ENCODE assay signal across 18 cellular contexts in genomic region chr15:74727727-74728126, GRCh38. TPM values are rescaled to one million over a fixed set of nuclear protein-coding genes. Genes with fewer than 3 reads are reported as not detected.
A peak's percentile ranks its signal among the peaks of the same experiment; 100 is the strongest.
DNase-seq lines count a peak whose midpoint lies in the region; ATAC-seq, FAIRE-seq and TF ChIP-seq lines count a peak whose summit lies in the region.
"Had no signal": no experiment of that assay in that cellular context is flagged by ENCODE, and none has a peak within 500 bp of the region (broad histone marks: within the 10 kb centered on the region; RNA-seq: fewer than 3 reads in every experiment).

No MANE protein-coding gene starts in this region.

- no peak overlapping the region for H3K27ac Mint-ChIP-seq in activated naive CD8-positive, alpha-beta T cell
- H3K27ac Mint-ChIP-seq in activated naive CD8-positive, alpha-beta T cell treated with anti-CD3 and anti-CD28 coated beads for 36 hours, result no peak overlapping the region
- no peak overlapping the region for H3K27ac Mint-ChIP-seq in endodermal cell

- no peak for TF ChIP-seq POLR2A in suprapubic skin (IDR thresholded peaks at IDR 0.05)

- no peak for TF ChIP-seq CTCF in left ventricle myocardium inferior (IDR thresholded peaks at IDR 0.05; ENCODE audit: borderline replicate concordance)
- TF ChIP-seq CTCF in suprapubic skin (IDR thresholded peaks at IDR 0.05), result no peak
- TF ChIP-seq CTCF in pancreas (IDR thresholded peaks at IDR 0.05), result no peak
- no peak for TF ChIP-seq CTCF in endodermal cell (conservative IDR thresholded peaks at IDR 0.05)

- H3K9me3 ChIP-seq in left ventricle myocardium inferior (replicated peaks) (no peaks in the 10 kb centered on the region), suprapubic skin (no peaks in the 10 kb centered on the region), pancreas (no peaks in the 10 kb centered on the region), endodermal cell (ENCODE audit: control insufficient read depth, low read length) (no peaks in the 10 kb centered on the region)
- H3K9me3 ChIP-seq: HAP-1, lower lobe of right lung, uterus had no signal

- H3K4me1 ChIP-seq in left ventricle myocardium inferior (peaks cover 35% of the 10 kb centered on the region), suprapubic skin (peaks cover 23% of the 10 kb centered on the region), pancreas (peaks cover 0 to 5% (median 0%) of the 10 kb centered on the region in 3 donors), endodermal cell (ENCODE audit: control insufficient read depth, insufficient read depth, low read length) (no peaks in the 10 kb centered on the region)
- H3K4me1 ChIP-seq: HAP-1 had no signal

- intact Hi-C loops in left ventricle myocardium inferior (cut with micrococcal nuclease) (no loop called here), pancreas (cut with DNase I) (no loop called here)

- no peak for TF ChIP-seq EP300 in suprapubic skin (IDR thresholded peaks at IDR 0.05)

- 64% methylated on average over 7 of the region's 7 CpGs for WGBS in suprapubic skin
- 59 to 62% methylated on average over 7 of the region's 7 CpGs for WGBS in pancreas, 2 donors
- 90 to 94% methylated on average over 6 to 7 of the region's 7 CpGs for WGBS in endodermal cell (ENCODE audit: insufficient coverage in 1 of 2, insufficient read length in 1 of 2), 2 experiments

- no peak for DNase-seq in activated naive CD8-positive, alpha-beta T cell treated with anti-CD3 and anti-CD28 coated beads for 36 hours
- peak; percentile 42 for DNase-seq in NCI-H345 treated with DMSO at 0.1 percent for 48 hours (lab: John Stamatoyannopoulos, UW; ENCODE audit: unreplicated experiment)
- peak; percentile 46 for DNase-seq in left ventricle myocardium inferior
- peak; percentile 34 to 35 for DNase-seq in suprapubic skin (ENCODE audit: low spot score in 2 of 2)
- no peak for DNase-seq in EL
- no peak for DNase-seq in pancreas
- no peak for DNase-seq in endodermal cell
- DNase-seq: caudate nucleus; DND-41; IMR-90; lower lobe of right lung; NCI-H1092; small intestine; stimulated activated naive CD4-positive, alpha-beta T cell; uterus had no signal

- H3K36me3 Mint-ChIP-seq in activated naive CD8-positive, alpha-beta T cell, result no peaks in the 10 kb centered on the region
- H3K36me3 Mint-ChIP-seq in activated naive CD8-positive, alpha-beta T cell treated with anti-CD3 and anti-CD28 coated beads for 36 hours, result peaks cover 5% of the 10 kb centered on the region
- H3K36me3 Mint-ChIP-seq in endodermal cell (ENCODE audit: low read depth), result no peaks in the 10 kb centered on the region

- peaks cover 13% of the 10 kb centered on the region for H3K27me3 Mint-ChIP-seq in activated naive CD8-positive, alpha-beta T cell
- H3K27me3 Mint-ChIP-seq in activated naive CD8-positive, alpha-beta T cell treated with anti-CD3 and anti-CD28 coated beads for 36 hours, result peaks cover 25% of the 10 kb centered on the region
- peaks cover 76% of the 10 kb centered on the region for H3K27me3 Mint-ChIP-seq in endodermal cell (ENCODE audit: insufficient read depth)

- H3K9me3 Mint-ChIP-seq in activated naive CD8-positive, alpha-beta T cell (ENCODE audit: low read depth), result no peaks in the 10 kb centered on the region
- no peaks in the 10 kb centered on the region for H3K9me3 Mint-ChIP-seq in activated naive CD8-positive, alpha-beta T cell treated with anti-CD3 and anti-CD28 coated beads for 36 hours
- H3K9me3 Mint-ChIP-seq in endodermal cell, result peaks cover 16% of the 10 kb centered on the region

- H3K27me3 ChIP-seq in left ventricle myocardium inferior (ENCODE audit: low read depth) (no peaks in the 10 kb centered on the region), suprapubic skin (peaks cover 62% of the 10 kb centered on the region), pancreas (no peaks in the 10 kb centered on the region), endodermal cell (ENCODE audit: control insufficient read depth, insufficient read depth, low read length, poor library complexity, severe bottlenecking) (peaks cover 43% of the 10 kb centered on the region)

- peak overlapping the region; percentile 3 for H3K4me3 ChIP-seq in left ventricle myocardium inferior
- H3K4me3 ChIP-seq in suprapubic skin, result no peak overlapping the region
- H3K4me3 ChIP-seq in pancreas, result no peak overlapping the region
- no peak overlapping the region for H3K4me3 ChIP-seq in endodermal cell (ENCODE audit: low read length)
- H3K4me3 ChIP-seq: HAP-1, lower lobe of right lung, uterus had no signal

- peaks cover 12% of the 10 kb centered on the region for H3K4me1 Mint-ChIP-seq in activated naive CD8-positive, alpha-beta T cell (ENCODE audit: low read depth)
- H3K4me1 Mint-ChIP-seq in activated naive CD8-positive, alpha-beta T cell treated with anti-CD3 and anti-CD28 coated beads for 36 hours, result peaks cover 13% of the 10 kb centered on the region
- H3K4me1 Mint-ChIP-seq in endodermal cell, result no peaks in the 10 kb centered on the region

- H3K4me3 Mint-ChIP-seq in activated naive CD8-positive, alpha-beta T cell, result peak overlapping the region; percentile 46
- H3K4me3 Mint-ChIP-seq in activated naive CD8-positive, alpha-beta T cell treated with anti-CD3 and anti-CD28 coated beads for 36 hours, result no peak overlapping the region
- no peak overlapping the region for H3K4me3 Mint-ChIP-seq in endodermal cell

- H3K36me3 ChIP-seq in left ventricle myocardium inferior (no peaks in the 10 kb centered on the region), suprapubic skin (no peaks in the 10 kb centered on the region), pancreas (no peaks in the 10 kb centered on the region), endodermal cell (ENCODE audit: control insufficient read depth, insufficient read depth, low read length) (no peaks in the 10 kb centered on the region)
- H3K36me3 ChIP-seq: HAP-1, lower lobe of right lung, uterus had no signal

- ATAC-seq in pancreas, result no peak
- ATAC-seq: lower lobe of right lung had no signal

- no peak for FAIRE-seq in pancreas (lab: Jason Lieb, UNC)
- FAIRE-seq: small intestine had no signal

- H3K9ac ChIP-seq in endodermal cell (ENCODE audit: extremely low read depth, low read length, poor library complexity, severe bottlenecking), result no peak overlapping the region

- H3K27ac ChIP-seq in left ventricle myocardium inferior (replicated peaks) (peak overlapping the region; percentile 67), suprapubic skin (no peak overlapping the region), pancreas (no peak overlapping the region), endodermal cell (ENCODE audit: low read depth, low read length) (no peak overlapping the region)
- H3K27ac ChIP-seq: lower lobe of right lung, uterus had no signal

RNA-seq across cellular contexts. Expression of gene CYP1A1, which starts 2.4 kb away (rescaled TPM):
- 1 to 10 TPM; 4.7 to 4.9 TPM for total RNA-seq in activated naive CD8-positive, alpha-beta T cell treated with anti-CD3 and anti-CD28 coated beads for 36 hours
- 0.41 TPM for total RNA-seq in left ventricle myocardium inferior
- 1 to 10 TPM in 3 of 4 donors, under 1 TPM in 1; 0.64 to 6.0 (median 2.8) TPM for total RNA-seq in suprapubic skin
- under 1 TPM in 3 of 6 donors, not detected in 3; 0.12 to 0.28 (median 0.14) TPM for total RNA-seq in pancreas
- polyA plus RNA-seq in pancreas, result 1 to 10 TPM in 1 of 2 donors, under 1 TPM in 1; 0.19 to 1.1 TPM
- total RNA-seq in endodermal cell, result not detected
- 0.21 TPM for polyA plus RNA-seq in endodermal cell (2013, experiment 1 of 2)
- polyA plus RNA-seq in endodermal cell (2013, experiment 2 of 2), result 0.21 TPM
- total RNA-seq: fibroblast of villous mesenchyme had no signal

RNA-seq across cellular contexts. Expression of gene CYP1A2, which starts 20.9 kb away (rescaled TPM):
- total RNA-seq in activated naive CD8-positive, alpha-beta T cell treated with anti-CD3 and anti-CD28 coated beads for 36 hours, result not detected
- total RNA-seq in left ventricle myocardium inferior (not detected), suprapubic skin (not detected), pancreas (under 1 TPM in 1 of 6 donors, not detected in 5; 0.06 TPM), endodermal cell (not detected)
- polyA plus RNA-seq in pancreas, result not detected
- not detected for polyA plus RNA-seq in endodermal cell (2013, experiment 1 of 2)
- polyA plus RNA-seq in endodermal cell (2013, experiment 2 of 2), result not detected
- total RNA-seq: fibroblast of villous mesenchyme, IMR-90, lower lobe of right lung, uterus had no signal
- polyA plus RNA-seq: IMR-90, small intestine had no signal

RNA-seq across cellular contexts. Expression of gene EDC3, which starts 31.9 kb away (rescaled TPM):
- 10 to 100 TPM; 54.3 to 55.7 TPM for total RNA-seq in activated naive CD8-positive, alpha-beta T cell treated with anti-CD3 and anti-CD28 coated beads for 36 hours
- 17.2 TPM for total RNA-seq in left ventricle myocardium inferior
- total RNA-seq in suprapubic skin, result 10 to 100 TPM; 13.0 to 52.4 (median 23.5) TPM
- 10 to 100 TPM in 4 of 6 donors, 1 to 10 TPM in 2; 7.6 to 19.5 (median 11.5) TPM for total RNA-seq in pancreas
- polyA plus RNA-seq in pancreas, result 10 to 100 TPM in 1 of 2 donors, 1 to 10 TPM in 1; 9.7 to 12.3 TPM
- total RNA-seq in endodermal cell, result 10 to 100 TPM; 44.5 to 48.3 TPM
- polyA plus RNA-seq in endodermal cell (2013, experiment 1 of 2), result 34.2 TPM
- polyA plus RNA-seq in endodermal cell (2013, experiment 2 of 2), result 28.6 TPM

RNA-seq across cellular contexts. Expression of gene CSK, which starts 54.2 kb away (rescaled TPM):
- 100 to 1,000 TPM; 308 to 310 TPM for total RNA-seq in activated naive CD8-positive, alpha-beta T cell treated with anti-CD3 and anti-CD28 coated beads for 36 hours
- total RNA-seq in left ventricle myocardium inferior (34.0 TPM), suprapubic skin (10 to 100 TPM; 33.1 to 45.2 (median 35.5) TPM), pancreas (10 to 100 TPM in 5 of 6 donors, 1 to 10 TPM in 1; 8.5 to 35.1 (median 14.1) TPM), endodermal cell (10 to 100 TPM; 64.3 to 68.5 TPM)
- polyA plus RNA-seq in pancreas, result 10 to 100 TPM; 18.1 to 22.3 TPM
- polyA plus RNA-seq in endodermal cell (2013, experiment 1 of 2), result 47.2 TPM
- polyA plus RNA-seq in endodermal cell (2013, experiment 2 of 2), result 45.1 TPM

Comparison
In these comparisons a context has a peak if more than half of its experiments do, and no peak if none do; other contexts are left out.
1. DNase-seq: peak in NCI-H345 treated with DMSO at 0.1 percent for 48 hours (single experiment), left ventricle myocardium inferior (single experiment) and suprapubic skin (2 of 2); none in activated naive CD8-positive, alpha-beta T cell treated with anti-CD3 and anti-CD28 coated beads for 36 hours (single experiment), EL (single experiment), pancreas (0 of 6) and endodermal cell (single experiment).